Comparison of ENCODE assay signal across 37 cellular contexts in genomic region chr2:88503771-88504170, GRCh38. TPM values are rescaled to one million over a fixed set of nuclear protein-coding genes. Genes with fewer than 3 reads are reported as not detected.
"Had no signal": no experiment of that assay in that cellular context is flagged by ENCODE, and none has a peak within 500 bp of the region (broad histone marks: within the 10 kb centered on the region; RNA-seq: fewer than 3 reads in every experiment).

No MANE protein-coding gene starts in this region.

- H3K4me3 ChIP-seq: adrenal gland, body of pancreas, esophagus muscularis mucosa, gastroesophageal sphincter, heart right ventricle had no signal

- ATAC-seq: activated CD4-positive, alpha-beta T cell treated with anti-CD3 and anti-CD28 coated beads for 36 hours; activated CD8-positive, alpha-beta memory T cell treated with anti-CD3 and anti-CD28 coated beads, Interleukin-2, amount 10 ng/mL, durations not matched to agents 7 days and 5 days; activated CD8-positive, alpha-beta T cell treated with anti-CD3 and anti-CD28 coated beads, Interleukin-2, amount 10 ng/mL, durations not matched to agents 7 days and 5 days; activated naive CD8-positive, alpha-beta T cell treated with anti-CD3 and anti-CD28 coated beads, Interleukin-2, amount 50 U/mL, for 24 hours; body of pancreas; effector memory CD8-positive, alpha-beta T cell; foreskin keratinocyte; gastroesophageal sphincter; heart right ventricle; T-helper 17 cell had no signal

- FAIRE-seq: colon had no signal

- H3K36me3 ChIP-seq: adrenal gland, esophagus muscularis mucosa, gastroesophageal sphincter, heart right ventricle, WERI-Rb-1 had no signal

- H3K27ac ChIP-seq: adrenal gland, body of pancreas, esophagus muscularis mucosa, foreskin keratinocyte, gastroesophageal sphincter, heart right ventricle, WERI-Rb-1 had no signal

- H3K4me1 ChIP-seq: adrenal gland, body of pancreas, esophagus muscularis mucosa, gastroesophageal sphincter, heart right ventricle had no signal

- H3K27me3 ChIP-seq: adrenal gland, body of pancreas, esophagus muscularis mucosa, foreskin keratinocyte had no signal

- DNase-seq: activated CD4-positive, alpha-beta memory T cell treated with anti-CD3 and anti-CD28 coated beads for 36 hours; activated CD4-positive, alpha-beta T cell treated with anti-CD3 and anti-CD28 coated beads for 36 hours; activated CD4-positive, alpha-beta T cell treated with anti-CD3 and anti-CD28 coated beads, Interleukin-2, amount 10 ng/mL, durations not matched to agents 24 days and 14 days; activated CD4-positive, CD25-positive, alpha-beta regulatory T cell; activated CD4-positive, CD25-positive, alpha-beta regulatory T cell treated with anti-CD3 and anti-CD28 coated beads, Interleukin-2, amount 50 U/mL, for 72 hours; activated CD8-positive, alpha-beta memory T cell treated with anti-CD3 and anti-CD28 coated beads, Interleukin-2, amount 10 ng/mL, durations not matched to agents 7 days and 5 days; activated CD8-positive, alpha-beta memory T cell treated with anti-CD3 and anti-CD28 coated beads, Interleukin-2, amount 50 U/mL, for 4 hours; activated CD8-positive, alpha-beta T cell treated with anti-CD3 and anti-CD28 coated beads, Interleukin-2, amount 10 ng/mL, durations not matched to agents 7 days and 5 days; activated effector memory CD4-positive, alpha-beta T cell treated with anti-CD3 and anti-CD28 coated beads, Interleukin-2, amount 50 U/mL, for 16 hours; activated naive CD4-positive, alpha-beta T cell treated with anti-CD3 and anti-CD28 coated beads for 36 hours; activated naive CD8-positive, alpha-beta T cell treated with anti-CD3 and anti-CD28 coated beads for 36 hours; activated naive CD8-positive, alpha-beta T cell treated with anti-CD3 and anti-CD28 coated beads, Interleukin-2, amount 50 U/mL, for 24 hours; activated T-cell treated with anti-CD3 and anti-CD28 coated beads, Interleukin-2, amount 50 U/mL, for 1 hour; activated T-cell treated with anti-CD3 and anti-CD28 coated beads, Interleukin-2, amount 50 U/mL, for 48 hours; adrenal gland; amygdala; aorta; body of pancreas; caudate nucleus; cortex of kidney; dermis blood vessel endothelial cell; effector CD4-positive, alpha-beta T cell; effector memory CD8-positive, alpha-beta T cell; erythroblast; foreskin keratinocyte; heart right ventricle; T-helper 17 cell; T1000; WERI-Rb-1 had no signal

- H3K9me3 ChIP-seq: adrenal gland, body of pancreas had no signal

RNA-seq across cellular contexts. Expression of gene FOXI3, which starts 51.3 kb away (rescaled TPM):
- total RNA-seq: activated CD4-positive, alpha-beta memory T cell treated with anti-CD3 and anti-CD28 coated beads for 36 hours; activated CD4-positive, alpha-beta T cell treated with anti-CD3 and anti-CD28 coated beads for 36 hours; activated CD4-positive, alpha-beta T cell treated with anti-CD3 and anti-CD28 coated beads, Interleukin-2, amount 10 ng/mL, durations not matched to agents 24 days and 14 days; activated CD8-positive, alpha-beta memory T cell treated with anti-CD3 and anti-CD28 coated beads for 36 hours; activated CD8-positive, alpha-beta memory T cell treated with anti-CD3 and anti-CD28 coated beads, Interleukin-2, amount 10 ng/mL, durations not matched to agents 7 days and 5 days; activated CD8-positive, alpha-beta T cell treated with anti-CD3 and anti-CD28 coated beads, Interleukin-2, amount 10 ng/mL, durations not matched to agents 7 days and 5 days; activated naive CD4-positive, alpha-beta T cell treated with anti-CD3 and anti-CD28 coated beads for 36 hours; activated naive CD8-positive, alpha-beta T cell treated with anti-CD3 and anti-CD28 coated beads for 36 hours; activated T-helper 1 cell treated with anti-CD3 and anti-CD28 coated beads, Interleukin-12 subunit alpha, Interleukin-12 subunit beta, Interleukin-2, Interleukin-4 antibody, amounts not matched to agents 30 ng/mL and 10 ng/mL and 1 ng/mL, durations not matched to agents 14 hours and 24 hours and 36 hours; activated T-helper 2 cell treated with anti-CD3 and anti-CD28 coated beads, Interferon-gamma antibody, Interleukin-2, Interleukin-4, amounts not matched to agents 10 μg/mL and 5 μg/mL and 100 μg/mL, durations not matched to agents 14 hours and 24 hours and 36 hours; adrenal gland; aorta; body of pancreas; chondrocyte; dermis blood vessel endothelial cell; esophagus muscularis mucosa; gastroesophageal sphincter; glomerular endothelial cell; T-helper 17 cell had no signal
- polyA plus RNA-seq: adrenal gland, aorta, heart right ventricle had no signal
